ENCODE assay signal across 7 cellular contexts in genomic region chr15:57861039-57861638, GRCh38.
A peak's percentile ranks its signal among the peaks of the same experiment; 100 is the strongest.
DNase-seq lines count a peak whose midpoint lies in the region; ATAC-seq and TF ChIP-seq lines count a peak whose summit lies in the region.

No MANE protein-coding gene starts in this region.

- no peak overlapping the region for H3K27ac ChIP-seq in tibial nerve

- TF ChIP-seq EP300 in tibial nerve (IDR thresholded peaks at IDR 0.05) = no peak

- no peaks in the 10 kb centered on the region for H3K9me3 ChIP-seq in tibial nerve

- H3K4me1 ChIP-seq in tibial nerve = no peaks in the 10 kb centered on the region

- no peaks in the 10 kb centered on the region for H3K27me3 ChIP-seq in tibial nerve

- ATAC-seq in left lobe of liver (peak; percentile 84), GM18861 (IDR thresholded peaks at IDR 0.05; ENCODE audit: unreplicated experiment) (no peak)

- H3K36me3 ChIP-seq in tibial nerve = no peaks in the 10 kb centered on the region

- 19 to 20% methylated on average over 6 of the region's 6 CpGs for WGBS in tibial nerve, 2 donors

- peak; percentile 66 to 83 (median 80) for TF ChIP-seq CTCF in tibial nerve (IDR thresholded peaks at IDR 0.05)

- DNase-seq in EH (ENCODE audit: low read depth) (peak; percentile 73), HT-29 (ENCODE audit: low spot score) (peak; percentile 91), OCI-M1 (lab: John Stamatoyannopoulos, UW) (peak; percentile 75), left lobe of liver (ENCODE audit: low spot score) (no peak), tibial nerve (ENCODE audit: low spot score in 2 of 2) (no peak)
- DNase-seq in central memory CD4-positive, alpha-beta T cell = peak; percentile 26

- no peak overlapping the region for H3K4me3 ChIP-seq in tibial nerve

- no peak for TF ChIP-seq POLR2A in tibial nerve (IDR thresholded peaks at IDR 0.05)

Comparison
In these comparisons a context has a peak if more than half of its experiments do, and no peak if none do; other contexts are left out.
1. DNase-seq: peak in EH (single experiment), HT-29 (single experiment), OCI-M1 (single experiment) and central memory CD4-positive, alpha-beta T cell (single experiment); none in left lobe of liver (single experiment) and tibial nerve (0 of 2).